Comparison of ENCODE assay signal across 20 cellular contexts in the genomic region with DNA sequence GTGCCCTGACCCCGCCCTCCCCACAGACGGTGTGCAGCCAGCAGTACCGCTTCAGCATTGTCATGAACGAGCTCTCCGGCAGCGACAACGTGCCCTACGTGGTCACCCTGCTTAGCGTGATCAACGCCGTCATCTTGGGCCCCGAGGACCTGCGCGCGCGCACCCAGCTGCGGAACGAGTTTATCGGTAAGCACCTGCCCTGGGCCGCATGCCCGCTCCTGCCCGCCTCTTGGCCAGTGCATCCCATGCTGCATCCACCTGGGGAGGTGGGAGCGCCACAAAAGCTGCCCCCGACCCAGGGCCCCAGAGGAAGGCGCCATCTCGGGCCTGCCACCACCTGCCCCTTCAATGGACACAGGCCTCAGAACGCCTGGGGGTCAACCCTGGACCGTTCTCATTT. TPM values are rescaled to one million over a fixed set of nuclear protein-coding genes. Genes with fewer than 3 reads are reported as not detected.
A peak's percentile ranks its signal among the peaks of the same experiment; 100 is the strongest.
DNase-seq lines count a peak whose midpoint lies in the region; ATAC-seq and TF ChIP-seq lines count a peak whose summit lies in the region.
"Had no signal": no experiment of that assay in that cellular context is flagged by ENCODE, and none has a peak within 500 bp of the region (broad histone marks: within the 10 kb centered on the region; RNA-seq: fewer than 3 reads in every experiment).

No MANE protein-coding gene starts in this region.

- no peak overlapping the region for H3K27ac Mint-ChIP-seq in stimulated activated memory B cell treated with anti-CD40 and anti-IgM and Interleukin-4, amounts not matched to agents 10 μg/mL and 1 μg/mL and 100 μg/mL, for 72 hours
- H3K27ac Mint-ChIP-seq in mesothelial cell of epicardium = no peak overlapping the region
- H3K27ac Mint-ChIP-seq in stimulated activated effector memory CD8-positive, alpha-beta T cell treated with anti-CD3 and anti-CD28 coated beads, Interleukin-12 subunit alpha, Interleukin-12 subunit beta, amount 100 ng/mL, for 72 hours = no peak overlapping the region

- no peak overlapping the region for H3K4me3 Mint-ChIP-seq in stimulated activated memory B cell treated with anti-CD40 and anti-IgM and Interleukin-4, amounts not matched to agents 10 μg/mL and 1 μg/mL and 100 μg/mL, for 72 hours
- no peak overlapping the region for H3K4me3 Mint-ChIP-seq in mesothelial cell of epicardium
- H3K4me3 Mint-ChIP-seq in stimulated activated effector memory CD8-positive, alpha-beta T cell treated with anti-CD3 and anti-CD28 coated beads, Interleukin-12 subunit alpha, Interleukin-12 subunit beta, amount 100 ng/mL, for 72 hours = no peak overlapping the region

- CTCF ChIA-PET in RWPE1 (lab: Yijun Ruan, JAX) = no interaction called here

- no peak for TF ChIP-seq CTCF in RWPE1 (conservative IDR thresholded peaks at IDR 0.05; ENCODE audit: low read depth)
- no peak for TF ChIP-seq CTCF in dorsolateral prefrontal cortex (IDR thresholded peaks at IDR 0.05 in 54 of 56, conservative IDR thresholded peaks at IDR 0.05 in 2 of 56; ENCODE audit: low read depth in 1 of 56, partially characterized antibody in 56 of 56)
- no peak for TF ChIP-seq CTCF in mesothelial cell of epicardium (IDR thresholded peaks at IDR 0.05; ENCODE audit: unreplicated experiment)

- peak overlapping the region; percentile 100 for H3K27ac ChIP-seq in RWPE1
- peak overlapping the region in 57 of 59 donors; percentile 2 to 99 (median 83) for H3K27ac ChIP-seq in dorsolateral prefrontal cortex
- H3K27ac ChIP-seq: PC-9, SJSA1 had no signal

- POLR2A ChIA-PET in RWPE1 (lab: Yijun Ruan, JAX; ENCODE audit: low non-redundant PET) = interaction anchor here (0.6 kb wide), 1 partner anchor 15 kb away, joined by 3 read pairs; no protein-coding TSS in a partner anchor

- intact Hi-C loops in dorsolateral prefrontal cortex (cut with DNase I) = no loop called here

- peaks cover 14% of the 10 kb centered on the region for H3K36me3 Mint-ChIP-seq in stimulated activated memory B cell treated with anti-CD40 and anti-IgM and Interleukin-4, amounts not matched to agents 10 μg/mL and 1 μg/mL and 100 μg/mL, for 72 hours
- H3K36me3 Mint-ChIP-seq in mesothelial cell of epicardium = peaks cover 15% of the 10 kb centered on the region
- peaks cover 6% of the 10 kb centered on the region for H3K36me3 Mint-ChIP-seq in stimulated activated effector memory CD8-positive, alpha-beta T cell treated with anti-CD3 and anti-CD28 coated beads, Interleukin-12 subunit alpha, Interleukin-12 subunit beta, amount 100 ng/mL, for 72 hours

- H3K4me3 ChIP-seq in dorsolateral prefrontal cortex = peak overlapping the region in 1 of 59 donors; percentile 4
- H3K4me3 ChIP-seq: PC-9, SJSA1 had no signal

- no peaks in the 10 kb centered on the region for H3K27me3 ChIP-seq in dorsolateral prefrontal cortex
- H3K27me3 ChIP-seq: SJSA1 had no signal

- peak; percentile 3 for ATAC-seq in stimulated activated memory B cell treated with anti-CD40 and anti-IgM and Interleukin-4, amounts not matched to agents 10 μg/mL and 1 μg/mL and 100 μg/mL, for 72 hours
- no peak for ATAC-seq in stimulated activated effector memory CD8-positive, alpha-beta T cell treated with anti-CD3 and anti-CD28 coated beads, Interleukin-12 subunit alpha, Interleukin-12 subunit beta, amount 100 ng/mL, for 72 hours
- no peak for ATAC-seq in HG03521 (IDR thresholded peaks at IDR 0.05; ENCODE audit: unreplicated experiment)

- H3K4me1 Mint-ChIP-seq in stimulated activated memory B cell treated with anti-CD40 and anti-IgM and Interleukin-4, amounts not matched to agents 10 μg/mL and 1 μg/mL and 100 μg/mL, for 72 hours = peaks cover 12% of the 10 kb centered on the region
- peaks cover 3% of the 10 kb centered on the region for H3K4me1 Mint-ChIP-seq in mesothelial cell of epicardium
- H3K4me1 Mint-ChIP-seq in stimulated activated effector memory CD8-positive, alpha-beta T cell treated with anti-CD3 and anti-CD28 coated beads, Interleukin-12 subunit alpha, Interleukin-12 subunit beta, amount 100 ng/mL, for 72 hours = no peaks in the 10 kb centered on the region

- H3K27me3 Mint-ChIP-seq in stimulated activated memory B cell treated with anti-CD40 and anti-IgM and Interleukin-4, amounts not matched to agents 10 μg/mL and 1 μg/mL and 100 μg/mL, for 72 hours = no peaks in the 10 kb centered on the region
- H3K27me3 Mint-ChIP-seq in mesothelial cell of epicardium (ENCODE audit: low read depth) = no peaks in the 10 kb centered on the region

- DNase-seq in RWPE1 (ENCODE audit: low spot score) (no peak), dorsolateral prefrontal cortex (no peak), mesothelial cell of epicardium (ENCODE audit: low spot score in 2 of 2, unreplicated experiment in 2 of 2) (no peak)
- no peak for DNase-seq in stimulated activated effector memory CD8-positive, alpha-beta T cell treated with anti-CD3 and anti-CD28 coated beads, Interleukin-12 subunit alpha, Interleukin-12 subunit beta, amount 100 ng/mL, for 72 hours (ENCODE audit: low spot score in 2 of 2)
- DNase-seq: 8988T, ACHN, Calu3, H7, KG1, NCI-H1092, NCI-H1417 treated with DMSO at 0.1 percent for 48 hours, NCI-H1694 treated with DMSO at 0.1 percent for 48 hours, NCI-H2081, NCI-H2227 treated with DMSO at 0.1 percent for 48 hours, NCI-H526 treated with DMSO at 0.1 percent for 48 hours, PC-9, Right ventricle myocardium superior had no signal

- H3K9me3 Mint-ChIP-seq in stimulated activated memory B cell treated with anti-CD40 and anti-IgM and Interleukin-4, amounts not matched to agents 10 μg/mL and 1 μg/mL and 100 μg/mL, for 72 hours = no peaks in the 10 kb centered on the region
- H3K9me3 Mint-ChIP-seq in mesothelial cell of epicardium = no peaks in the 10 kb centered on the region
- no peaks in the 10 kb centered on the region for H3K9me3 Mint-ChIP-seq in stimulated activated effector memory CD8-positive, alpha-beta T cell treated with anti-CD3 and anti-CD28 coated beads, Interleukin-12 subunit alpha, Interleukin-12 subunit beta, amount 100 ng/mL, for 72 hours

RNA-seq across cellular contexts. Expression of gene INF2, which starts 13.9 kb away (rescaled TPM):
- 100 to 1,000 TPM in 97 of 120 experiments, 10 to 100 TPM in 23; 69.5 to 290 (median 127) TPM for total RNA-seq in dorsolateral prefrontal cortex
- total RNA-seq in mesothelial cell of epicardium = 90.2 to 92.8 TPM (median 92.5 TPM) in 3 replicates

RNA-seq across cellular contexts. Expression of gene ADSS1, which starts 20.8 kb away (rescaled TPM):
- 10 to 100 TPM in 62 of 120 experiments, 1 to 10 TPM in 58; 4.2 to 28.9 (median 10.3) TPM for total RNA-seq in dorsolateral prefrontal cortex
- total RNA-seq in mesothelial cell of epicardium = 14.1 to 17.1 TPM (median 14.4 TPM) in 3 replicates

RNA-seq across cellular contexts. Expression of gene SIVA1, which starts 49.7 kb away (rescaled TPM):
- total RNA-seq in dorsolateral prefrontal cortex = 10 to 100 TPM; 23.3 to 52.5 (median 36.1) TPM
- total RNA-seq in mesothelial cell of epicardium = 68.7 to 70.9 TPM (median 70.9 TPM) in 3 replicates
